Comparison of ENCODE assay signal across 16 cellular contexts in the genomic region with DNA sequence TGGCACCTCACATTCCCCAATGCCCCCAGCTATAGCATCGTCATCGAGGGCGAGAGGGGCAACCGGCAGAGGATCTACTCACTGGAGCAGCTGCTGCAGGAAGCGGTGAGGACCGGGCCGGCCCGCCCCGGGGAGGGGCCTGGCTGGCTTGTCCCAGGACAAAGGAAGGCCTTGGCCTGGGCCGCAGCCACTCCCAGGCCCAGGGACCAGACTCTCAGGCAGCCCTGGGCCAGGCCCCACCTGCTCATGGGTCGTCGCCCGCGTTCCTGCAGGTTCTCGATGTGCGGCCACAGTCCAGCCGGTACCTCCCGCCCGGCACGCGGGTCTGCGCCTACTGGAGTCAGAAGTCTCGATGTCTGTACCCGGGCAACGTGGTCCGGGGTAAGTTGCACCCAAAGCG. TPM values are rescaled to one million over a fixed set of nuclear protein-coding genes. Genes with fewer than 3 reads are reported as not detected.
DNase-seq lines count a peak whose midpoint lies in the region; ATAC-seq and TF ChIP-seq lines count a peak whose summit lies in the region.
"Had no signal": no experiment of that assay in that cellular context is flagged by ENCODE, and none has a peak within 500 bp of the region (broad histone marks: within the 10 kb centered on the region; RNA-seq: fewer than 3 reads in every experiment).

No MANE protein-coding gene starts in this region.

- H3K27ac Mint-ChIP-seq in GM23338, result no peak overlapping the region
- no peak overlapping the region for H3K27ac Mint-ChIP-seq in natural killer cell
- H3K27ac Mint-ChIP-seq: CD4-positive, CD25-positive, alpha-beta regulatory T cell had no signal

- H3K36me3 Mint-ChIP-seq in GM23338 (ENCODE audit: low read depth) (no peaks in the 10 kb centered on the region), natural killer cell (no peaks in the 10 kb centered on the region)
- H3K36me3 Mint-ChIP-seq: CD4-positive, CD25-positive, alpha-beta regulatory T cell had no signal

- H3K9me3 Mint-ChIP-seq in GM23338 (no peaks in the 10 kb centered on the region; the same call in 2 of the 3 replicates), natural killer cell (no peaks in the 10 kb centered on the region)
- H3K9me3 Mint-ChIP-seq: CD4-positive, CD25-positive, alpha-beta regulatory T cell had no signal

- H3K27me3 Mint-ChIP-seq in GM23338 (ENCODE audit: insufficient read depth, low read depth, poor library complexity), result peaks cover 7% of the 10 kb centered on the region
- H3K27me3 Mint-ChIP-seq in natural killer cell (ENCODE audit: low read depth in 2 of 2), result peaks cover 0 to 13% of the 10 kb centered on the region in 2 donors
- H3K27me3 Mint-ChIP-seq: CD4-positive, CD25-positive, alpha-beta regulatory T cell had no signal

- no peak overlapping the region for H3K4me3 Mint-ChIP-seq in GM23338
- no peak overlapping the region for H3K4me3 Mint-ChIP-seq in natural killer cell
- H3K4me3 Mint-ChIP-seq: CD4-positive, CD25-positive, alpha-beta regulatory T cell had no signal

- H3K9me3 ChIP-seq in heart right ventricle (no peaks in the 10 kb centered on the region), spleen (no peaks in the 10 kb centered on the region), esophagus squamous epithelium (no peaks in the 10 kb centered on the region)
- H3K9me3 ChIP-seq: SJCRH30 had no signal

- WGBS in heart right ventricle, 2 donors, result 75 to 80% methylated on average over 27 of the region's 27 CpGs
- 75 to 87% (median 81%) methylated on average over 17 to 27 of the region's 27 CpGs for WGBS in spleen, 5 donors
- 71% methylated on average over 3 of the region's 27 CpGs; no CpG with 5 or more reads in 1 of the 2 donors for WGBS in esophagus squamous epithelium, 2 donors

- H3K79me2 ChIP-seq in GM23338 (replicated peaks; ENCODE audit: insufficient read depth), result no peaks in the 10 kb centered on the region

- no peak overlapping the region for H2AFZ ChIP-seq in GM23338

- ATAC-seq in GM23338 (peak; percentile 16), heart right ventricle (peak; percentile 42 to 92 (median 83)), natural killer cell (no peak)

- H3K27me3 ChIP-seq in GM23338 (ENCODE audit: insufficient read depth) (no peaks in the 10 kb centered on the region), heart right ventricle (no peaks in the 10 kb centered on the region), spleen (replicated peaks in 1 of 7) (peaks cover 0 to 24% (median 0%) of the 10 kb centered on the region in 7 donors), esophagus squamous epithelium (no peaks in the 10 kb centered on the region)
- H3K27me3 ChIP-seq: SJCRH30 had no signal

- H3K4me1 ChIP-seq in GM23338 (ENCODE audit: insufficient read depth) (no peaks in the 10 kb centered on the region), heart right ventricle (peaks cover 0 to 12% (median 0%) of the 10 kb centered on the region in 9 donors), spleen (peaks cover 5 to 79% (median 52%) of the 10 kb centered on the region in 6 donors), esophagus squamous epithelium (peaks cover 0 to 11% (median 3%) of the 10 kb centered on the region in 3 donors)

- peak; percentile 55 for TF ChIP-seq POLR2A in NB4 (IDR thresholded peaks at IDR 0.05; ENCODE audit: extremely low read depth, insufficient read length)
- TF ChIP-seq POLR2A in spleen (IDR thresholded peaks at IDR 0.05), result no peak
- no peak for TF ChIP-seq POLR2A in esophagus squamous epithelium (IDR thresholded peaks at IDR 0.05)

- no peaks in the 10 kb centered on the region for H3F3A ChIP-seq in GM23338 (replicated peaks; ENCODE audit: low read depth)

- H3K27ac ChIP-seq in GM23338 (ENCODE audit: low read depth) (no peak overlapping the region), heart right ventricle (peak overlapping the region in 8 of 10 donors; percentile 40 to 74 (median 63)), spleen (peak overlapping the region in 6 of 8 donors; percentile 43 to 83 (median 65)), esophagus squamous epithelium (no peak overlapping the region)
- H3K27ac ChIP-seq: SJCRH30 had no signal

- H3K9me2 ChIP-seq in GM23338 (ENCODE audit: insufficient read depth), result no peaks in the 10 kb centered on the region

- H3K4me3 ChIP-seq in GM23338 (no peak overlapping the region), NB4 (ENCODE audit: low read depth, low read length) (peak overlapping the region; percentile 77), heart right ventricle (peak overlapping the region in 9 of 10 donors; percentile 12 to 49 (median 27)), spleen (peak overlapping the region in 1 of 8 donors; percentile 8), esophagus squamous epithelium (no peak overlapping the region)
- H3K4me3 ChIP-seq: SJCRH30 had no signal

- intact Hi-C loops in heart right ventricle (cut with DNase I) (loop anchor here in 1 of 10 donors (2.0 kb wide), 1 partner anchor 20 kb away; no protein-coding TSS in a partner anchor), spleen (cut with DNase I; ENCODE audit: low total_unique reads) (no loop called here), natural killer cell (cut with micrococcal nuclease) (no loop called here), esophagus squamous epithelium (cut with DNase I) (no loop called here)

- TF ChIP-seq CTCF in GM23338 (conservative IDR thresholded peaks at IDR 0.05; ENCODE audit: low read depth in 2 of 2), result no peak
- TF ChIP-seq CTCF in NB4 (IDR thresholded peaks at IDR 0.05; ENCODE audit: low read depth, low read length), result no peak
- TF ChIP-seq CTCF in heart right ventricle (IDR thresholded peaks at IDR 0.05), result no peak
- no peak for TF ChIP-seq CTCF in spleen (IDR thresholded peaks at IDR 0.05 in 8 of 11, conservative IDR thresholded peaks at IDR 0.05 in 3 of 11)
- no peak for TF ChIP-seq CTCF in natural killer cell (IDR thresholded peaks at IDR 0.05)
- no peak for TF ChIP-seq CTCF in esophagus squamous epithelium (IDR thresholded peaks at IDR 0.05)

- H4K20me1 ChIP-seq in GM23338 (replicated peaks; ENCODE audit: insufficient read depth), result no peaks in the 10 kb centered on the region

- H3K36me3 ChIP-seq in GM23338 (ENCODE audit: insufficient read depth) (no peaks in the 10 kb centered on the region), heart right ventricle (peaks cover 0 to 58% (median 3%) of the 10 kb centered on the region in 9 donors), spleen (peaks cover 0 to 47% (median 0%) of the 10 kb centered on the region in 6 donors), esophagus squamous epithelium (peaks cover 0 to 66% (median 0%) of the 10 kb centered on the region in 3 donors)
- H3K36me3 ChIP-seq: SJCRH30 had no signal

- DNase-seq in GM23338 (ENCODE audit: low spot score) (no peak), NB4 (ENCODE audit: low read depth) (peak; percentile 94), heart right ventricle (peak in 1 of 2 donors; percentile 59), spleen (peak; percentile 87), natural killer cell (no peak), esophagus squamous epithelium (lab: John Stamatoyannopoulos, UW) (no peak), NCI-H2196 (lab: John Stamatoyannopoulos, UW; ENCODE audit: unreplicated experiment) (no peak)
- DNase-seq: AML-193; CD4-positive, CD25-positive, alpha-beta regulatory T cell; EL; NCI-H187 treated with DMSO at 0.1 percent for 48 hours; NCI-H446; NCI-H69; OCI-M1; RPMI8226; SJCRH30 had no signal

- H3K4me2 ChIP-seq in GM23338, result no peak overlapping the region

- H3K4me1 Mint-ChIP-seq in GM23338, result peaks cover 3% of the 10 kb centered on the region; the same call in 1 of the 3 replicates
- H3K4me1 Mint-ChIP-seq in natural killer cell, result peaks cover 18 to 39% of the 10 kb centered on the region in 2 donors

TF ChIP-seq in GM23338, 12 proteins besides CTCF, POLR2A, EP300 and RAD21 (continues in another document):
- TF ChIP-seq CREB1 (CRISPR knock-in tag; IDR thresholded peaks at IDR 0.05; ENCODE audit: low read depth) (no peak), EZH2 (IDR thresholded peaks at IDR 0.05; ENCODE audit: low read depth, unreplicated experiment) (no peak), ZNF114 (CRISPR knock-in tag; IDR thresholded peaks at IDR 0.05) (no peak), NANOG (IDR thresholded peaks at IDR 0.05; ENCODE audit: borderline replicate concordance) (no peak)

RNA-seq across cellular contexts. Expression of a gene that starts 53.4 kb away (rescaled TPM):
- 4,739 and 4,954 TPM in 2 replicates for total RNA-seq in GM23338 (2014; rRNA removed; shearing (Covaris generic))
- polyA plus RNA-seq in GM23338 (2016; fragmentation: Nextera tagmentation; extraction: Ambion mirVana) (1,867 and 1,896 TPM in 2 replicates), heart right ventricle (1,000 to 10,000 TPM in 1 of 2 donors, 100 to 1,000 TPM in 1; 290 to 1,180 TPM), spleen (1,000 to 10,000 TPM; 1,119 to 1,902 (median 1,793) TPM)
- total RNA-seq in heart right ventricle (100 to 1,000 TPM; 298 to 959 (median 345) TPM), spleen (1,000 to 10,000 TPM; 1,726 to 6,270 (median 2,803) TPM), natural killer cell (1,000 to 10,000 TPM; 1,401 to 1,901 (median 1,735) TPM), esophagus squamous epithelium (1,000 to 10,000 TPM; 3,349 to 6,664 (median 4,433) TPM)

Comparison
In these comparisons a context has a peak if more than half of its experiments do, and no peak if none do; other contexts are left out.
1. ATAC-seq: peak in GM23338 (single experiment) and heart right ventricle (8 of 8); none in natural killer cell (0 of 3).
2. DNase-seq: peak in NB4 (single experiment) and spleen (single experiment); none in GM23338 (single experiment), natural killer cell (single experiment), esophagus squamous epithelium (single experiment) and NCI-H2196 (single experiment).
3. H3K27ac ChIP-seq: peak in heart right ventricle (8 of 10) and spleen (6 of 8); none in GM23338 (single experiment) and esophagus squamous epithelium (0 of 4).
4. H3K4me3 ChIP-seq: peak in NB4 (single experiment) and heart right ventricle (9 of 10); none in GM23338 (single experiment) and esophagus squamous epithelium (0 of 4).